ENCODE assay signal across 9 cellular contexts in the genomic region with DNA sequence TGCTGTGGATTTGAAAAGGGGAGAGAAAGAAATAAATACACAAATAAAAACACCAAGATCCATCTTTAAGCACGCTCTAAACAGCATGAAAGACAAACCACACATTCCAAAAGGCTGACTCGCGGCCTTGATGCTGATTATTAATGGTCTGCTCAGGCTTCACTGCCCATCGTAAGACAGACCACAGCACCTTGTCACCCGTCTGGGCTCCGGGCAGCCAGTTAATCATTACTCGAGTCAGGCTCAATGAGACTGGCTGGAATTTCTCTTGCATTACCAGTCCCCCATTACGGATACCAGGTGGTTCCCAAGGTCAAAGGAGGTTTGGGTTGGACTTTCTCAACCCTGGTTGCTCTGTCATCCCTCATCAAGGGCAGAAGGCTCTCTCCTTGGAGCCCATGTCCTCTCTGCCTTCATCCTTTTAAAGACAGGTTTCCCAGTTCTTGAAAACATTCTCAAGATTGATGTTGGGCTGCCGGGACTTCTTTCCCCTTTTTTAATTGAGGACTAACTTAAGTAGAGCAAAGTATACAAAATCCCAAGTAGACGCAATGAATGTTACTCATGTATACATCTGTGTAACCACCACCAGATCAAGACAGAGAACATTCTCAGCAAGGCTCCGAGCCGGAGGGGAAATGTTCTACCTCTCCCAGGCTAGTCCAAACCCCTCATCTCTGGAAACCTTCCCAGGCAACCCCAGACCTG. TPM values are rescaled to one million over a fixed set of nuclear protein-coding genes. Genes with fewer than 3 reads are reported as not detected.
DNase-seq lines count a peak whose midpoint lies in the region; ATAC-seq and TF ChIP-seq lines count a peak whose summit lies in the region.
"Had no signal": no experiment of that assay in that cellular context is flagged by ENCODE, and none has a peak within 500 bp of the region (broad histone marks: within the 10 kb centered on the region; RNA-seq: fewer than 3 reads in every experiment).

No MANE protein-coding gene starts in this region.

- H3K36me3 ChIP-seq in adrenal gland (replicated peaks in 1 of 2) (peaks cover 0 to 8% of the 10 kb centered on the region in 2 donors), transverse colon (no peaks in the 10 kb centered on the region)

- no peak for TF ChIP-seq CTCF in adrenal gland (IDR thresholded peaks at IDR 0.05)
- no peak for TF ChIP-seq CTCF in transverse colon (IDR thresholded peaks at IDR 0.05)

- H3K27me3 ChIP-seq in adrenal gland (no peaks in the 10 kb centered on the region), transverse colon (no peaks in the 10 kb centered on the region)

- H3K9me3 ChIP-seq in adrenal gland (replicated peaks in 1 of 3) (no peaks in the 10 kb centered on the region), transverse colon (no peaks in the 10 kb centered on the region)

- in situ Hi-C loops in transverse colon (cut with MboI; ENCODE audit: low pct_ligation_motif_present in 1 of 4, low pct_unique_long_range_greater_than_20kb in 1 of 4, low sequenced_read_pairs in 3 of 4), result no loop called here

- H3K27ac Mint-ChIP-seq in activated CD4-positive, alpha-beta T cell treated with anti-CD3 and anti-CD28 coated beads, Interleukin-2, amount 10 ng/mL, durations not matched to agents 7 days and 5 days, result peak overlapping the region; percentile 83
- H3K27ac Mint-ChIP-seq in activated CD4-positive, alpha-beta T cell treated with anti-CD3 and anti-CD28 coated beads for 36 hours, result no peak overlapping the region

- H3K4me3 Mint-ChIP-seq in activated CD4-positive, alpha-beta T cell treated with anti-CD3 and anti-CD28 coated beads, Interleukin-2, amount 10 ng/mL, durations not matched to agents 7 days and 5 days, result no peak overlapping the region
- H3K4me3 Mint-ChIP-seq in activated CD4-positive, alpha-beta T cell treated with anti-CD3 and anti-CD28 coated beads for 36 hours, result no peak overlapping the region
- H3K4me3 Mint-ChIP-seq: CD14-positive monocyte had no signal

- peaks cover 88% of the 10 kb centered on the region for H3K36me3 Mint-ChIP-seq in activated CD4-positive, alpha-beta T cell treated with anti-CD3 and anti-CD28 coated beads, Interleukin-2, amount 10 ng/mL, durations not matched to agents 7 days and 5 days (ENCODE audit: low read depth)
- H3K36me3 Mint-ChIP-seq in activated CD4-positive, alpha-beta T cell treated with anti-CD3 and anti-CD28 coated beads for 36 hours (ENCODE audit: low read depth), result peaks cover 44% of the 10 kb centered on the region

- TF ChIP-seq POLR2A in adrenal gland (IDR thresholded peaks at IDR 0.05), result no peak
- TF ChIP-seq POLR2A in transverse colon (IDR thresholded peaks at IDR 0.05), result no peak

- CTCF ChIA-PET in activated CD4-positive, alpha-beta T cell treated with anti-CD3 and anti-CD28 coated beads, Interleukin-2, amount 10 ng/mL, durations not matched to agents 7 days and 5 days (lab: Charles Lee), result no interaction called here
- CTCF ChIA-PET in activated CD4-positive, alpha-beta T cell treated with anti-CD3 and anti-CD28 coated beads for 36 hours (lab: Charles Lee), result no interaction called here

- DNase-seq in activated CD4-positive, alpha-beta T cell treated with anti-CD3 and anti-CD28 coated beads, Interleukin-2, amount 10 ng/mL, durations not matched to agents 7 days and 5 days, result no peak
- DNase-seq in activated CD4-positive, alpha-beta T cell treated with anti-CD3 and anti-CD28 coated beads for 36 hours, result no peak
- peak; percentile 54 to 93 (median 87) for DNase-seq in adrenal gland
- peak; percentile 99 for DNase-seq in kidney glomerular epithelial cell (lab: John Stamatoyannopoulos, UW)
- DNase-seq in transverse colon, result no peak
- DNase-seq in activated effector memory CD4-positive, alpha-beta T cell treated with Interleukin-2 at 50 U/mL for 16 hours, result no peak
- no peak for DNase-seq in NCI-H2171 (lab: John Stamatoyannopoulos, UW)
- no peak for DNase-seq in NCI-H2029 treated with DMSO at 0.1 percent for 48 hours (lab: John Stamatoyannopoulos, UW)

- H3K27me3 Mint-ChIP-seq in activated CD4-positive, alpha-beta T cell treated with anti-CD3 and anti-CD28 coated beads, Interleukin-2, amount 10 ng/mL, durations not matched to agents 7 days and 5 days, result no peaks in the 10 kb centered on the region
- no peaks in the 10 kb centered on the region for H3K27me3 Mint-ChIP-seq in activated CD4-positive, alpha-beta T cell treated with anti-CD3 and anti-CD28 coated beads for 36 hours

- H3K27ac ChIP-seq in adrenal gland (peak overlapping the region in 4 of 5 donors; percentile 38 to 99 (median 75)), transverse colon (peak overlapping the region; percentile 92 to 100 (median 98))

- no peaks in the 10 kb centered on the region for H3K9me3 Mint-ChIP-seq in activated CD4-positive, alpha-beta T cell treated with anti-CD3 and anti-CD28 coated beads, Interleukin-2, amount 10 ng/mL, durations not matched to agents 7 days and 5 days
- H3K9me3 Mint-ChIP-seq in activated CD4-positive, alpha-beta T cell treated with anti-CD3 and anti-CD28 coated beads for 36 hours (ENCODE audit: low read depth), result no peaks in the 10 kb centered on the region
- H3K9me3 Mint-ChIP-seq: CD14-positive monocyte had no signal

- no peak for TF ChIP-seq EP300 in transverse colon (IDR thresholded peaks at IDR 0.05; ENCODE audit: low read depth)

- no peak for ATAC-seq in activated CD4-positive, alpha-beta T cell treated with anti-CD3 and anti-CD28 coated beads for 36 hours

- no peak overlapping the region for H3K4me3 ChIP-seq in adrenal gland
- no peak overlapping the region for H3K4me3 ChIP-seq in transverse colon

- intact Hi-C loops in activated CD4-positive, alpha-beta T cell treated with anti-CD3 and anti-CD28 coated beads for 36 hours (cut with DNase I, micrococcal nuclease), result no loop called here
- intact Hi-C loops in adrenal gland (cut with DNase I), result loop anchor here (10.0 kb wide), 4 partner anchors 108 to 268 kb away; no protein-coding TSS in a partner anchor
- intact Hi-C loops in transverse colon (cut with DNase I; ENCODE audit: low total_unique reads), result loop anchor here (10.0 kb wide), 1 partner anchor 158 kb away; no protein-coding TSS in a partner anchor

- H3K4me1 ChIP-seq in adrenal gland (replicated peaks in 1 of 2), result peaks cover 79 to 99% of the 10 kb centered on the region in 2 donors
- peaks cover 79 to 100% (median 100%) of the 10 kb centered on the region in 4 donors for H3K4me1 ChIP-seq in transverse colon

- peaks cover 99% of the 10 kb centered on the region for H3K4me1 Mint-ChIP-seq in activated CD4-positive, alpha-beta T cell treated with anti-CD3 and anti-CD28 coated beads, Interleukin-2, amount 10 ng/mL, durations not matched to agents 7 days and 5 days
- peaks cover 94% of the 10 kb centered on the region for H3K4me1 Mint-ChIP-seq in activated CD4-positive, alpha-beta T cell treated with anti-CD3 and anti-CD28 coated beads for 36 hours

- whole genome bisulfite sequencing in adrenal gland, 4 donors, result 43 to 52% (median 47%) methylated on average over 11 to 12 of the region's 12 CpGs
- 61 to 64% methylated on average over 6 to 12 of the region's 12 CpGs for WGBS in transverse colon (ENCODE audit: low coverage in 1 of 2), 2 donors

- POLR2A ChIA-PET in activated CD4-positive, alpha-beta T cell treated with anti-CD3 and anti-CD28 coated beads, Interleukin-2, amount 10 ng/mL, durations not matched to agents 7 days and 5 days (lab: Charles Lee), result no interaction called here
- POLR2A ChIA-PET in activated CD4-positive, alpha-beta T cell treated with anti-CD3 and anti-CD28 coated beads for 36 hours (lab: Charles Lee), result no interaction called here

RNA-seq across cellular contexts. Expression of gene SMAD7, which starts 8.1 kb away (rescaled TPM):
- total RNA-seq in activated CD4-positive, alpha-beta T cell treated with anti-CD3 and anti-CD28 coated beads, Interleukin-2, amount 10 ng/mL, durations not matched to agents 7 days and 5 days, result 10 to 100 TPM; 19.5 to 21.7 TPM
- 1 to 10 TPM; 7.2 to 9.3 TPM for total RNA-seq in activated CD4-positive, alpha-beta T cell treated with anti-CD3 and anti-CD28 coated beads for 36 hours
- total RNA-seq in adrenal gland (10 to 100 TPM; 14.5 to 68.3 (median 25.5) TPM), transverse colon (100 to 1,000 TPM in 1 of 4 donors, 10 to 100 TPM in 3; 76.0 to 199 (median 77.1) TPM)
- 10 to 100 TPM in 1 of 3 donors, 1 to 10 TPM in 2; 6.1 to 12.6 (median 8.2) TPM for polyA plus RNA-seq in adrenal gland

Comparison
In these comparisons a context has a peak if more than half of its experiments do, and no peak if none do; other contexts are left out.
1. DNase-seq: peak in adrenal gland (7 of 7) and kidney glomerular epithelial cell (single experiment); none in activated CD4-positive, alpha-beta T cell treated with anti-CD3 and anti-CD28 coated beads, Interleukin-2, amount 10 ng/mL, durations not matched to agents 7 days and 5 days (single experiment), activated CD4-positive, alpha-beta T cell treated with anti-CD3 and anti-CD28 coated beads for 36 hours (single experiment), transverse colon (single experiment), activated effector memory CD4-positive, alpha-beta T cell treated with Interleukin-2 at 50 U/mL for 16 hours (single experiment), NCI-H2171 (single experiment) and NCI-H2029 treated with DMSO at 0.1 percent for 48 hours (single experiment).
2. intact Hi-C loops: an anchor here in adrenal gland (10.0 kb wide) and transverse colon (10.0 kb wide); none called in activated CD4-positive, alpha-beta T cell treated with anti-CD3 and anti-CD28 coated beads for 36 hours.